11 cellular contexts compared by ENCODE assay signal in the genomic region with DNA sequence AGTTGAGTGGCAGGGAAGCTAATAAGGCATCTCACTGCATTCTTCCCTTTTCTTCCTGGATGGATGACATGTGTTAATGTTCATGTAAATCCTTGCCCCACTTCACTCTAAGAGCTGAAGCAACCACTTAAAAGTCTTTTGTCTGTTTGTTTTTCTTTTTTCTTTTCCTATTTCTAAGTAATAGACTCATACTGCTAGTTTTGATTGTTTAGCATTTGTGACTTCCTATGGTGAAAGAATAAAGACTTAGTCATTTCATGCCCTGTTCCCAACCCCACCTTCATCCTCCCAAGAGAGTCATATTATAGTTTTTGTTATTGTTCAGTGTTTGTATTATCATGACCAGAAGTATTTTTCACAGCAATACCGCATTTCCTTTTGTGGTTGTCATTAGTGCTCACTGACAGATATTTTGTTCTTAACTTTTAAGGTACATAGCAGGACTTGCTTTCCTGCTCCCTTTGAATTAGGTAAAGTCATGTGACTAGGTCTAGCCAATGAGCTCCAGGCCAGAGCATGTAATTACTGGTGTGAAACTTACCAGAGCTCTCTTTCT. TPM values are rescaled to one million over a fixed set of nuclear protein-coding genes. Genes with fewer than 3 reads are reported as not detected.
A peak's percentile ranks its signal among the peaks of the same experiment; 100 is the strongest.
DNase-seq lines count a peak whose midpoint lies in the region; FAIRE-seq and TF ChIP-seq lines count a peak whose summit lies in the region.
"Had no signal": no experiment of that assay in that cellular context is flagged by ENCODE, and none has a peak within 500 bp of the region (broad histone marks: within the 10 kb centered on the region; RNA-seq: fewer than 3 reads in every experiment).

No MANE protein-coding gene starts in this region.

- FAIRE-seq in endometrium (lab: Jason Lieb, UNC): peak; percentile 29

- no peak overlapping the region for H3K4me3 Mint-ChIP-seq in chondrocyte (ENCODE audit: unreplicated experiment)
- H3K4me3 Mint-ChIP-seq: naive B cell had no signal

- H3K27me3 ChIP-seq in spleen (replicated peaks in 1 of 7): peaks cover 0 to 41% (median 0%) of the 10 kb centered on the region in 7 donors
- H3K27me3 ChIP-seq in esophagus squamous epithelium: peaks cover 0 to 35% (median 0%) of the 10 kb centered on the region in 4 donors

- intact Hi-C loops in spleen (cut with DNase I; ENCODE audit: low total_unique reads): no loop called here
- intact Hi-C loops in esophagus squamous epithelium (cut with DNase I): no loop called here

- H3K4me1 ChIP-seq in spleen (peaks cover 0 to 4% (median 0%) of the 10 kb centered on the region in 6 donors), esophagus squamous epithelium (no peaks in the 10 kb centered on the region)

- no peak for TF ChIP-seq CTCF in spleen (IDR thresholded peaks at IDR 0.05 in 8 of 11, conservative IDR thresholded peaks at IDR 0.05 in 3 of 11)
- no peak for TF ChIP-seq CTCF in GM13977 (IDR thresholded peaks at IDR 0.05; ENCODE audit: extremely low read depth, insufficient read depth, missing control alignments)
- TF ChIP-seq CTCF in chondrocyte (IDR thresholded peaks at IDR 0.05): no peak
- TF ChIP-seq CTCF in esophagus squamous epithelium (IDR thresholded peaks at IDR 0.05): no peak

- WGBS in spleen, 5 donors: 59 to 76% (median 70%) methylated on average over 1 of the region's 1 CpG
- 53 to 80% methylated on average over 1 of the region's 1 CpG for WGBS in esophagus squamous epithelium, 2 donors

- H3K9me3 ChIP-seq in spleen (peaks cover 0 to 45% (median 32%) of the 10 kb centered on the region in 8 donors), esophagus squamous epithelium (peaks cover 0 to 16% (median 0%) of the 10 kb centered on the region in 3 donors)

- in situ Hi-C loops in GM13977 (cut with MboI; ENCODE audit: low pct_unique_long_range_greater_than_20kb, low sequenced_read_pairs, unreplicated experiment): no loop called here

- TF ChIP-seq POLR2A in spleen (IDR thresholded peaks at IDR 0.05): no peak
- no peak for TF ChIP-seq POLR2A in esophagus squamous epithelium (IDR thresholded peaks at IDR 0.05)

- H3K27ac Mint-ChIP-seq in chondrocyte (ENCODE audit: unreplicated experiment): no peak overlapping the region

- H3K4me1 Mint-ChIP-seq in chondrocyte (ENCODE audit: low read depth): peaks cover 6% of the 10 kb centered on the region

- DNase-seq in activated gamma-delta T cell treated with Interleukin-2 at 50 U/mL for 16 hours (peak; percentile 39), activated gamma-delta T cell (lab: John Stamatoyannopoulos, UW) (no peak), T-helper 1 cell (peak in 3 of 5 donors; percentile 10 to 93 (median 30)), spleen (no peak), GM13977 (ENCODE audit: low spot score) (no peak), chondrocyte (ENCODE audit: low spot score) (no peak), esophagus squamous epithelium (lab: John Stamatoyannopoulos, UW) (no peak)
- DNase-seq: heart right ventricle, Kasumi-1, naive B cell had no signal

- H3K4me3 ChIP-seq in spleen (no peak overlapping the region), esophagus squamous epithelium (no peak overlapping the region)
- H3K4me3 ChIP-seq: heart right ventricle had no signal

- peaks cover 2% of the 10 kb centered on the region for H3K36me3 Mint-ChIP-seq in chondrocyte (ENCODE audit: low read depth)

- peaks cover 27% of the 10 kb centered on the region for H3K9me3 Mint-ChIP-seq in chondrocyte (ENCODE audit: low read depth)

- no peaks in the 10 kb centered on the region for H3K36me3 ChIP-seq in spleen
- H3K36me3 ChIP-seq in esophagus squamous epithelium: no peaks in the 10 kb centered on the region
- H3K36me3 ChIP-seq: heart right ventricle had no signal

- peaks cover 5% of the 10 kb centered on the region for H3K27me3 Mint-ChIP-seq in chondrocyte (ENCODE audit: low read depth)

- H3K27ac ChIP-seq in spleen (peak overlapping the region in 5 of 8 donors; percentile 29 to 81 (median 61)), esophagus squamous epithelium (peak overlapping the region in 2 of 4 donors; percentile 23 to 62)

RNA-seq across cellular contexts. Expression of a gene that starts 18.1 kb away (rescaled TPM):
- not detected for total RNA-seq in spleen
- polyA plus RNA-seq in spleen: not detected
- total RNA-seq in chondrocyte: not detected in 3 replicates
- not detected for total RNA-seq in esophagus squamous epithelium
- total RNA-seq: heart right ventricle had no signal
- polyA plus RNA-seq: heart right ventricle had no signal

Comparison
In these comparisons a context has a peak if more than half of its experiments do, and no peak if none do; other contexts are left out.
1. DNase-seq: peak in activated gamma-delta T cell treated with Interleukin-2 at 50 U/mL for 16 hours (single experiment) and T-helper 1 cell (3 of 5); none in activated gamma-delta T cell (single experiment), spleen (single experiment), GM13977 (single experiment), chondrocyte (single experiment) and esophagus squamous epithelium (single experiment).